ENCODE assay signal across 26 cellular contexts in the genomic region with DNA sequence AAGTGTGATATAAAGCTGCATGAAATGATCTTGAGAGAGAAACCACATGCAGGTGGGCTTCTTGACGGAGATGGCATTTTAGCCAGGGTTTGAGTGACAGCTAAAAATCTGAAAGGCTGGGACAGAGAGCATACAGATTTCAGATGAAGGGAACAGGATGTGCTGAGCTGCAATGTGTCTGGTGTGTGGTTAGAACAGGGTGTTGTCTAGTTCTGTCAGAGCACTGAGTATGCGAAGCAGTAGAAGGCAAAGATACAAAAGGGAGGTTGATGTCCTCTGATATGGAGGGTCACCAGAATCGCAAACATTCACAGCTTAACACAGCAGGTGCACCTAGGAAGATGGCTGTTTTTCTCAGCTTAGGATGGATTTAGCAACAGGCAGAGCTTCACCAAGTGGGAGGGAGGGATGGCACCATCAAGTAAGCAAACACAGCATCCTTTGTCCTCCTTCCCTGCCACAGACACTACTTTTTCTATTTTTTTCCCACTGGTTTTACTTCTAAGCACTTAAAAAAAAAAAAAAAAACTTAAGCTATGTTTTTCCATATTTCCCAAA.
DNase-seq lines count a peak whose midpoint lies in the region; ATAC-seq, FAIRE-seq and TF ChIP-seq lines count a peak whose summit lies in the region.
"Had no signal": no experiment of that assay in that cellular context is flagged by ENCODE, and none has a peak within 500 bp of the region (broad histone marks: within the 10 kb centered on the region; RNA-seq: fewer than 3 reads in every experiment).

No MANE protein-coding gene starts in this region.

- H3K14ac ChIP-seq in H1 (ENCODE audit: insufficient read length), result no peak overlapping the region

- H3K4ac ChIP-seq in H1 (replicated peaks; ENCODE audit: insufficient read length, low read depth, low read length), result no peak overlapping the region

- H3K4me3 ChIP-seq in H1 (ENCODE audit: extremely low read depth in 1 of 4, insufficient read depth in 2 of 4, low read depth in 3 of 4, low read length in 4 of 4), result no peak overlapping the region
- H3K4me3 ChIP-seq: cardiac muscle cell, Peyer's patch, spleen, tibial artery had no signal

- H3K27me3 ChIP-seq in H1 (replicated peaks in 1 of 4; ENCODE audit: control insufficient read depth in 3 of 4, extremely low read depth in 1 of 4, insufficient read depth in 3 of 4, low read length in 3 of 4), result no peaks in the 10 kb centered on the region
- H3K27me3 ChIP-seq: cardiac muscle cell, Peyer's patch, spleen, tibial artery had no signal

- H3K4me3 Mint-ChIP-seq in naive thymus-derived CD8-positive, alpha-beta T cell, result peak overlapping the region in 2 of 10 donors; percentile 43 to 52
- H3K4me3 Mint-ChIP-seq: CD8-positive, alpha-beta memory T cell; stimulated activated naive CD8-positive, alpha-beta T cell treated with anti-CD3 and anti-CD28 coated beads, Interleukin-15, Interleukin-2, amounts not matched to agents 100 ng/mL and 50 ng/mL, for 24 hours; T-cell had no signal

- peaks cover 0 to 5% (median 0%) of the 10 kb centered on the region in 5 donors for H3K27me3 Mint-ChIP-seq in naive thymus-derived CD8-positive, alpha-beta T cell
- H3K27me3 Mint-ChIP-seq: CD8-positive, alpha-beta memory T cell; stimulated activated naive CD8-positive, alpha-beta T cell treated with anti-CD3 and anti-CD28 coated beads, Interleukin-15, Interleukin-2, amounts not matched to agents 100 ng/mL and 50 ng/mL, for 24 hours; T-cell had no signal

- H3K4me2 ChIP-seq in H1 (ENCODE audit: insufficient read depth in 1 of 2, low read depth in 2 of 2, low read length in 2 of 2), result no peak overlapping the region

- H2BK12ac ChIP-seq in H1 (ENCODE audit: low read depth, low read length), result peak overlapping the region; percentile 90; the same call in 1 of the 2 replicates

- peak overlapping the region in 1 of 4 experiments; percentile 43; a peak in 1 of 7 replicates for H3K9ac ChIP-seq in H1 (replicated peaks in 1 of 4; ENCODE audit: extremely low read depth in 1 of 4, low read depth in 3 of 4, low read length in 3 of 4)

- H2BK20ac ChIP-seq in H1 (ENCODE audit: low read length), result no peak overlapping the region

- FAIRE-seq in H1 (lab: Jason Lieb, UNC), result no peak
- FAIRE-seq: H54, TTC549 had no signal

- no peak overlapping the region for H2BK120ac ChIP-seq in H1 (replicated peaks; ENCODE audit: low read depth, low read length)

- H3K23ac ChIP-seq in H1 (ENCODE audit: insufficient read length), result no peak overlapping the region

- H4K91ac ChIP-seq in H1 (replicated peaks; ENCODE audit: insufficient read length, low read length), result no peak overlapping the region

- no peaks in the 10 kb centered on the region for H3K79me1 ChIP-seq in H1 (ENCODE audit: low read depth, low read length)

- no peak overlapping the region for H2BK15ac ChIP-seq in H1 (ENCODE audit: low read length)

- H3K56ac ChIP-seq in H1 (replicated peaks; ENCODE audit: insufficient read length, low read depth, low read length), result no peak overlapping the region

- in situ Hi-C loops in G401 (cut with HindIII; ENCODE audit: low sequenced_read_pairs), result no loop called here

- H3K9me3 ChIP-seq in H1 (ENCODE audit: insufficient read depth in 2 of 2, low read depth in 1 of 2, low read length in 1 of 2), result no peaks in the 10 kb centered on the region
- H3K9me3 ChIP-seq: Peyer's patch, spleen, tibial artery had no signal

- DNase-seq in G401 (ENCODE audit: low spot score) (peak; percentile 37), NCI-H2227 treated with DMSO at 0.1 percent for 48 hours (lab: John Stamatoyannopoulos, UW) (peak; percentile 50), H1 (ENCODE audit: low read depth in 1 of 2, low spot score in 2 of 2) (no peak), NOMO-1 treated with dmso at 0.1 percent for 144 hours (lab: John Stamatoyannopoulos, UW; ENCODE audit: unreplicated experiment) (no peak), 8988T (no peak)
- DNase-seq in naive thymus-derived CD8-positive, alpha-beta T cell, result peak in 2 of 10 donors; percentile 6 to 12
- DNase-seq: activated CD4-positive, alpha-beta T cell treated with anti-CD3 and anti-CD28 coated beads for 1 hour; activated naive CD4-positive, alpha-beta T cell; activated T-cell treated with anti-CD3 and anti-CD28 coated beads, Interleukin-2, amount 50 U/mL, for 1 hour; CD8-positive, alpha-beta memory T cell; KBM-7; left ventricle myocardium superior; NCI-H187; NCI-H446; Peyer's patch; spleen; stimulated activated CD4-positive, alpha-beta T cell treated with anti-CD3 and anti-CD28 coated beads, Interleukin-4, amount 100 ng/mL, for 1 hour; T-cell; tibial artery had no signal

- no peak for TF ChIP-seq CTCF in H1 (IDR thresholded peaks at IDR 0.05; ENCODE audit: control extremely low read depth in 1 of 3, insufficient read depth in 1 of 3, low read depth in 1 of 3, low read length in 3 of 3)

- no peaks in the 10 kb centered on the region for H3K36me3 ChIP-seq in H1 (ENCODE audit: control insufficient read depth in 2 of 4, insufficient read depth in 4 of 4, low read length in 3 of 4)
- H3K36me3 ChIP-seq: cardiac muscle cell, Peyer's patch, spleen, tibial artery had no signal

- H3K36me3 Mint-ChIP-seq in naive thymus-derived CD8-positive, alpha-beta T cell, result no peaks in the 10 kb centered on the region
- H3K36me3 Mint-ChIP-seq: CD8-positive, alpha-beta memory T cell; T-cell had no signal

- peak overlapping the region; percentile 92; the same call in 1 of the 2 replicates for H2AFZ ChIP-seq in H1 (ENCODE audit: low read length)

- H3K4me1 Mint-ChIP-seq in naive thymus-derived CD8-positive, alpha-beta T cell, result peaks cover 3 to 12% (median 5%) of the 10 kb centered on the region in 4 donors
- H3K4me1 Mint-ChIP-seq: CD8-positive, alpha-beta memory T cell had no signal

- H4K5ac ChIP-seq in H1 (ENCODE audit: insufficient read length, low read depth, low read length), result no peak overlapping the region

- no peak for TF ChIP-seq POLR2A in H1 (IDR thresholded peaks at IDR 0.05; ENCODE audit: control extremely low read depth in 1 of 2, low read depth in 2 of 2, low read length in 2 of 2)

- TF ChIP-seq EP300 in H1 (IDR thresholded peaks at IDR 0.05; ENCODE audit: borderline replicate concordance in 1 of 2, low read depth in 2 of 2, low read length in 2 of 2), result no peak

- peak; percentile 52 to 76 for ATAC-seq in naive thymus-derived CD8-positive, alpha-beta T cell
- ATAC-seq in HG02763 (IDR thresholded peaks at IDR 0.05; ENCODE audit: unreplicated experiment), result no peak
- ATAC-seq in GM18909 (IDR thresholded peaks at IDR 0.05; ENCODE audit: poor library complexity, unreplicated experiment), result no peak
- ATAC-seq: left ventricle myocardium superior had no signal

- TF ChIP-seq RAD21 in H1 (IDR thresholded peaks at IDR 0.05 in 1 of 2, conservative IDR thresholded peaks at IDR 0.05 in 1 of 2; ENCODE audit: low read depth in 2 of 2, low read length in 2 of 2), result no peak

- H3K9me3 Mint-ChIP-seq in naive thymus-derived CD8-positive, alpha-beta T cell, result no peaks in the 10 kb centered on the region
- H3K9me3 Mint-ChIP-seq: stimulated activated naive CD8-positive, alpha-beta T cell treated with anti-CD3 and anti-CD28 coated beads, Interleukin-15, Interleukin-2, amounts not matched to agents 100 ng/mL and 50 ng/mL, for 24 hours; T-cell had no signal

- H4K20me1 ChIP-seq in H1 (replicated peaks in 1 of 2; ENCODE audit: control insufficient read depth in 1 of 2, insufficient read depth in 2 of 2, low read length in 2 of 2), result no peaks in the 10 kb centered on the region

- no peaks in the 10 kb centered on the region for H3K79me2 ChIP-seq in H1 (ENCODE audit: control insufficient read depth in 1 of 2, insufficient read depth in 2 of 2, low read length in 2 of 2)

- 85% methylated on average over 3 of the region's 3 CpGs; no CpG with 5 or more reads in 1 of the 2 experiments for WGBS in H1 (ENCODE audit: extremely low coverage in 1 of 2, insufficient coverage in 1 of 2, insufficient read length in 1 of 2, insufficient replicate concordance in 2 of 2, low coverage in 1 of 2, low lambda C conversion rate in 2 of 2, missing lambda C conversion rate in 1 of 2), 2 experiments

- CTCF ChIA-PET in H1 (lab: Charles Lee; ENCODE audit: partially characterized antibody), result no interaction called here

- peak overlapping the region in 2 of 10 donors; percentile 37 to 72 for H3K27ac Mint-ChIP-seq in naive thymus-derived CD8-positive, alpha-beta T cell
- H3K27ac Mint-ChIP-seq: stimulated activated naive CD8-positive, alpha-beta T cell treated with anti-CD3 and anti-CD28 coated beads, Interleukin-15, Interleukin-2, amounts not matched to agents 100 ng/mL and 50 ng/mL, for 24 hours; T-cell had no signal

- H3K27ac ChIP-seq in H1 (ENCODE audit: low read depth, low read length), result no peak overlapping the region
- H3K27ac ChIP-seq: cardiac muscle cell, epithelial cell of prostate, Peyer's patch, spleen, tibial artery had no signal

- no peak overlapping the region for H2BK5ac ChIP-seq in H1 (ENCODE audit: low read depth, low read length)

- H3K4me1 ChIP-seq in H1 (replicated peaks in 1 of 4; ENCODE audit: control insufficient read depth in 3 of 4, insufficient read depth in 4 of 4, low read length in 3 of 4), result peaks cover 0 to 3% (median under 1%) of the 10 kb centered on the region in 4 experiments; a peak in 1 of 7 replicates
- H3K4me1 ChIP-seq: Peyer's patch, spleen, tibial artery had no signal

- no peak overlapping the region for H3K18ac ChIP-seq in H1 (ENCODE audit: extremely low read depth, low read length)

- H3K23me2 ChIP-seq in H1 (ENCODE audit: low read depth, low read length), result 0 out of 2 replicates have a peak, but pooled peaks cover 2% of the 10 kb centered on the region

- POLR2A ChIA-PET in H1 (lab: Charles Lee; ENCODE audit: partially characterized antibody), result no interaction called here
- POLR2A ChIA-PET in naive thymus-derived CD8-positive, alpha-beta T cell (lab: Charles Lee), result no interaction called here

- H4K8ac ChIP-seq in H1 (ENCODE audit: extremely low read depth, insufficient read depth, low read length), result no peak overlapping the region

- H2AK5ac ChIP-seq in H1 (ENCODE audit: low read depth, low read length), result 0 out of 2 replicates have a peak overlapping the region, but pooled peaks have one; percentile 24

TF ChIP-seq in H1, 55 proteins besides CTCF, POLR2A, EP300 and RAD21 (continues in another document):
- TF ChIP-seq CBX8 (IDR thresholded peaks at IDR 0.05; ENCODE audit: borderline replicate concordance, low read depth, low read length) (no peak), YY1 (IDR thresholded peaks at IDR 0.05; ENCODE audit: low read depth, low read length) (no peak), JUND (IDR thresholded peaks at IDR 0.05; ENCODE audit: low read length) (no peak), SP4 (IDR thresholded peaks at IDR 0.05; ENCODE audit: low read length) (no peak), TAF1 (IDR thresholded peaks at IDR 0.05; ENCODE audit: low read depth, low read length) (no peak), CHD1 (IDR thresholded peaks at IDR 0.05; ENCODE audit: low read depth, low read length) (no peak)
- TF ChIP-seq, protein P1, sequence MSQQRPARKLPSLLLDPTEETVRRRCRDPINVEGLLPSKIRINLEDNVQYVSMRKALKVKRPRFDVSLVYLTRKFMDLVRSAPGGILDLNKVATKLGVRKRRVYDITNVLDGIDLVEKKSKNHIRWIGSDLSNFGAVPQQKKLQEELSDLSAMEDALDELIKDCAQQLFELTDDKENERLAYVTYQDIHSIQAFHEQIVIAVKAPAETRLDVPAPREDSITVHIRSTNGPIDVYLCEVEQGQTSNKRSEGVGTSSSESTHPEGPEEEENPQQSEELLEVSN (IDR thresholded peaks at IDR 0.05), result no peak

Comparison
In these comparisons a context has a peak if more than half of its experiments do, and no peak if none do; other contexts are left out.
1. DNase-seq: peak in G401 (single experiment) and NCI-H2227 treated with DMSO at 0.1 percent for 48 hours (single experiment); none in H1 (0 of 2), NOMO-1 treated with dmso at 0.1 percent for 144 hours (single experiment) and 8988T (single experiment).
2. ATAC-seq: peak in naive thymus-derived CD8-positive, alpha-beta T cell (2 of 2); none in HG02763 (single experiment) and GM18909 (single experiment).